In genomic region chr9:121213136-121213806, GRCh38 we compare ENCODE assay signal across 9 cellular contexts. TPM values are rescaled to one million over a fixed set of nuclear protein-coding genes. Genes with fewer than 3 reads are reported as not detected.
A peak's percentile ranks its signal among the peaks of the same experiment; 100 is the strongest.
DNase-seq lines count a peak whose midpoint lies in the region; ATAC-seq, FAIRE-seq and TF ChIP-seq lines count a peak whose summit lies in the region.
"Had no signal": no experiment of that assay in that cellular context is flagged by ENCODE, and none has a peak within 500 bp of the region (broad histone marks: within the 10 kb centered on the region; RNA-seq: fewer than 3 reads in every experiment).

No MANE protein-coding gene starts in this region.

- H3K27ac ChIP-seq in H1 (ENCODE audit: low read depth, low read length) (no peak overlapping the region), mesendoderm (ENCODE audit: low read depth, low read length) (no peak overlapping the region)

- H3K79me1 ChIP-seq in H1 (ENCODE audit: low read depth, low read length) (no peaks in the 10 kb centered on the region), mesendoderm (ENCODE audit: low read length) (no peaks in the 10 kb centered on the region)

- H3K23ac ChIP-seq in H1 (ENCODE audit: insufficient read length) (no peak overlapping the region), mesendoderm (ENCODE audit: low read length) (no peak overlapping the region)

- ATAC-seq in HG03439 (IDR thresholded peaks at IDR 0.05; ENCODE audit: unreplicated experiment) (peak; percentile 42), GM19035 (IDR thresholded peaks at IDR 0.05; ENCODE audit: unreplicated experiment) (no peak)
- ATAC-seq in activated CD8-positive, alpha-beta T cell treated with anti-CD3 and anti-CD28 coated beads, Interleukin-2, amount 10 ng/mL, durations not matched to agents 7 days and 5 days, result peak; percentile 70

- POLR2A ChIA-PET in activated CD8-positive, alpha-beta T cell treated with anti-CD3 and anti-CD28 coated beads, Interleukin-2, amount 10 ng/mL, durations not matched to agents 7 days and 5 days (lab: Charles Lee), result interaction anchor here (1.8 kb wide), 1 partner anchor 11 kb away, joined by 8 read pairs; the partner anchor contains the start of gene RAB14
- POLR2A ChIA-PET in H1 (lab: Charles Lee; ENCODE audit: partially characterized antibody), result interaction anchor here (0.7 to 1.3 kb wide), 2 partner anchors 55 to 61 kb away, joined by 3 to 5 read pairs; partner anchors contain the start of gene GSN

- no peaks in the 10 kb centered on the region for H3K79me2 ChIP-seq in H1 (ENCODE audit: control insufficient read depth in 1 of 2, insufficient read depth in 2 of 2, low read length in 2 of 2)
- no peaks in the 10 kb centered on the region for H3K79me2 ChIP-seq in mesendoderm (ENCODE audit: control insufficient read depth, insufficient read depth, low read length)

- H3K4me1 ChIP-seq in H1 (replicated peaks in 1 of 4; ENCODE audit: control insufficient read depth in 3 of 4, insufficient read depth in 4 of 4, low read length in 3 of 4) (peaks cover 0 to 6% (median 1%) of the 10 kb centered on the region in 4 experiments; a peak in 3 of 7 replicates), mesendoderm (ENCODE audit: control insufficient read depth, low read depth, low read length) (no peaks in the 10 kb centered on the region)

- DNase-seq in DMS114 treated with DMSO at 0.1 percent for 48 hours (lab: John Stamatoyannopoulos, UW; ENCODE audit: unreplicated experiment) (peak; percentile 70), NCI-H82 treated with DMSO at 0.1 percent for 48 hours (lab: John Stamatoyannopoulos, UW; ENCODE audit: unreplicated experiment) (peak; percentile 69), H1 (ENCODE audit: low read depth in 1 of 2, low spot score in 2 of 2) (peak; percentile 74 to 93), mesendoderm (peak; percentile 89)
- peak; percentile 77 for DNase-seq in activated CD8-positive, alpha-beta T cell treated with anti-CD3 and anti-CD28 coated beads, Interleukin-2, amount 10 ng/mL, durations not matched to agents 7 days and 5 days
- peak; percentile 17 for DNase-seq in stimulated activated CD8-positive, alpha-beta memory T cell treated with anti-CD3 and anti-CD28 coated beads, Interleukin-12 subunit alpha, Interleukin-12 subunit beta, amount 100 ng/mL, for 24 hours (ENCODE audit: extremely low read depth)

- 30% methylated on average over 9 of the region's 9 CpGs; no CpG with 5 or more reads in 1 of the 2 experiments for WGBS in H1 (ENCODE audit: extremely low coverage in 1 of 2, insufficient coverage in 1 of 2, insufficient read length in 1 of 2, insufficient replicate concordance in 2 of 2, low coverage in 1 of 2, low lambda C conversion rate in 2 of 2, missing lambda C conversion rate in 1 of 2), 2 experiments
- WGBS in mesendoderm (ENCODE audit: extremely low coverage, insufficient coverage, low lambda C conversion rate), result no CpG with 5 or more reads among the region's 9 CpGs

- H2BK20ac ChIP-seq in H1 (ENCODE audit: low read length), result peak overlapping the region; percentile 24

- CTCF ChIA-PET in activated CD8-positive, alpha-beta T cell treated with anti-CD3 and anti-CD28 coated beads, Interleukin-2, amount 10 ng/mL, durations not matched to agents 7 days and 5 days (lab: Charles Lee), result interaction anchor here (0.6 to 8.3 kb wide), 58 partner anchors 8 to 471 kb away, joined by 3 to 78 read pairs (median 4); partner anchors contain the start of genes GSN and RAB14
- CTCF ChIA-PET in H1 (lab: Charles Lee; ENCODE audit: partially characterized antibody), result interaction anchor here (0.6 to 5.4 kb wide), 47 partner anchors 9 to 412 kb away, joined by 3 to 70 read pairs (median 8); partner anchors contain the start of genes GSN and RAB14

- no peak for TF ChIP-seq POLR2A in H1 (IDR thresholded peaks at IDR 0.05; ENCODE audit: control extremely low read depth in 1 of 2, low read depth in 2 of 2, low read length in 2 of 2)

- no peak for TF ChIP-seq EP300 in H1 (IDR thresholded peaks at IDR 0.05; ENCODE audit: borderline replicate concordance in 1 of 2, low read depth in 2 of 2, low read length in 2 of 2)

- H3K56ac ChIP-seq in H1 (replicated peaks; ENCODE audit: insufficient read length, low read depth, low read length), result no peak overlapping the region
- peak overlapping the region; percentile 31 for H3K56ac ChIP-seq in mesendoderm (ENCODE audit: low read length)

- peaks cover 3% of the 10 kb centered on the region for H3K36me3 Mint-ChIP-seq in activated CD8-positive, alpha-beta T cell treated with anti-CD3 and anti-CD28 coated beads, Interleukin-2, amount 10 ng/mL, durations not matched to agents 7 days and 5 days (ENCODE audit: low read depth)

- H4K8ac ChIP-seq in H1 (ENCODE audit: extremely low read depth, insufficient read depth, low read length) (no peak overlapping the region), mesendoderm (ENCODE audit: low read depth, low read length) (no peak overlapping the region)

- no peaks in the 10 kb centered on the region for H3K9me3 Mint-ChIP-seq in activated CD8-positive, alpha-beta T cell treated with anti-CD3 and anti-CD28 coated beads, Interleukin-2, amount 10 ng/mL, durations not matched to agents 7 days and 5 days (ENCODE audit: insufficient read depth)

- H4K20me1 ChIP-seq in H1 (replicated peaks in 1 of 2; ENCODE audit: control insufficient read depth in 1 of 2, insufficient read depth in 2 of 2, low read length in 2 of 2), result no peaks in the 10 kb centered on the region

- H3K27me3 ChIP-seq in H1 (replicated peaks in 1 of 4; ENCODE audit: control insufficient read depth in 3 of 4, extremely low read depth in 1 of 4, insufficient read depth in 3 of 4, low read length in 3 of 4), result no peaks in the 10 kb centered on the region
- H3K27me3 ChIP-seq in mesendoderm (ENCODE audit: insufficient read depth, low read length, poor library complexity), result no peaks in the 10 kb centered on the region

- H2BK15ac ChIP-seq in H1 (ENCODE audit: low read length) (peak overlapping the region; percentile 8; the same call in 1 of the 2 replicates), mesendoderm (replicated peaks; ENCODE audit: low read depth) (no peak overlapping the region)

- FAIRE-seq in H1 (lab: Jason Lieb, UNC), result peak; percentile 83
- FAIRE-seq: colon had no signal

- H2AK5ac ChIP-seq in H1 (ENCODE audit: low read depth, low read length) (no peak overlapping the region), mesendoderm (ENCODE audit: low read length) (no peak overlapping the region)

- H4K5ac ChIP-seq in H1 (ENCODE audit: insufficient read length, low read depth, low read length) (no peak overlapping the region), mesendoderm (ENCODE audit: low read length) (no peak overlapping the region)

- peak; percentile 96 to 98 (median 98) for TF ChIP-seq CTCF in H1 (IDR thresholded peaks at IDR 0.05; ENCODE audit: control extremely low read depth in 1 of 3, insufficient read depth in 1 of 3, low read depth in 1 of 3, low read length in 3 of 3)

- H4K91ac ChIP-seq in H1 (replicated peaks; ENCODE audit: insufficient read length, low read length), result no peak overlapping the region

- peaks cover 22% of the 10 kb centered on the region for H3K4me1 Mint-ChIP-seq in activated CD8-positive, alpha-beta T cell treated with anti-CD3 and anti-CD28 coated beads, Interleukin-2, amount 10 ng/mL, durations not matched to agents 7 days and 5 days (ENCODE audit: low read depth)

- no peak overlapping the region for H3K27ac Mint-ChIP-seq in activated CD8-positive, alpha-beta T cell treated with anti-CD3 and anti-CD28 coated beads, Interleukin-2, amount 10 ng/mL, durations not matched to agents 7 days and 5 days

- H3K9ac ChIP-seq in H1 (replicated peaks in 1 of 4; ENCODE audit: extremely low read depth in 1 of 4, low read depth in 3 of 4, low read length in 3 of 4) (no peak overlapping the region), mesendoderm (ENCODE audit: low read length) (no peak overlapping the region)

- H2BK12ac ChIP-seq in H1 (ENCODE audit: low read depth, low read length), result peak overlapping the region; percentile 30; the same call in 1 of the 2 replicates

- no peak overlapping the region for H3K18ac ChIP-seq in H1 (ENCODE audit: extremely low read depth, low read length)
- H3K18ac ChIP-seq in mesendoderm (ENCODE audit: low read length), result peak overlapping the region; percentile 43

- no peak overlapping the region; the same call in 1 of the 2 replicates for H2AFZ ChIP-seq in H1 (ENCODE audit: low read length)

- no peak overlapping the region for H3K4ac ChIP-seq in H1 (replicated peaks; ENCODE audit: insufficient read length, low read depth, low read length)
- no peak overlapping the region for H3K4ac ChIP-seq in mesendoderm (ENCODE audit: low read depth, low read length)

- H3K36me3 ChIP-seq in H1 (ENCODE audit: control insufficient read depth in 2 of 4, insufficient read depth in 4 of 4, low read length in 3 of 4) (no peaks in the 10 kb centered on the region), mesendoderm (ENCODE audit: control insufficient read depth, insufficient read depth, low read length) (no peaks in the 10 kb centered on the region)

- no peak overlapping the region for H3K14ac ChIP-seq in H1 (ENCODE audit: insufficient read length)

- no peak overlapping the region for H2BK120ac ChIP-seq in H1 (replicated peaks; ENCODE audit: low read depth, low read length)
- H2BK120ac ChIP-seq in mesendoderm (ENCODE audit: low read depth, low read length), result no peak overlapping the region

- H3K27me3 Mint-ChIP-seq in activated CD8-positive, alpha-beta T cell treated with anti-CD3 and anti-CD28 coated beads, Interleukin-2, amount 10 ng/mL, durations not matched to agents 7 days and 5 days (ENCODE audit: low read depth), result no peaks in the 10 kb centered on the region

- H3K4me2 ChIP-seq in H1 (ENCODE audit: insufficient read depth in 1 of 2, low read depth in 2 of 2, low read length in 2 of 2) (no peak overlapping the region), mesendoderm (ENCODE audit: low read length) (no peak overlapping the region)

- H3K4me3 ChIP-seq in H1 (ENCODE audit: extremely low read depth in 1 of 4, insufficient read depth in 2 of 4, low read depth in 3 of 4, low read length in 4 of 4) (no peak overlapping the region), mesendoderm (ENCODE audit: low read length) (no peak overlapping the region)

- 0 out of 2 replicates have a peak, but pooled peaks cover 2% of the 10 kb centered on the region for H3K23me2 ChIP-seq in H1 (ENCODE audit: low read depth, low read length)

- peak; percentile 100 for TF ChIP-seq RAD21 in H1 (IDR thresholded peaks at IDR 0.05 in 1 of 2, conservative IDR thresholded peaks at IDR 0.05 in 1 of 2; ENCODE audit: low read depth in 2 of 2, low read length in 2 of 2)

- H3K9me3 ChIP-seq in H1 (ENCODE audit: insufficient read depth in 2 of 2, low read depth in 1 of 2, low read length in 1 of 2), result no peaks in the 10 kb centered on the region

- no peak overlapping the region for H3K4me3 Mint-ChIP-seq in activated CD8-positive, alpha-beta T cell treated with anti-CD3 and anti-CD28 coated beads, Interleukin-2, amount 10 ng/mL, durations not matched to agents 7 days and 5 days

- H2BK5ac ChIP-seq in H1 (ENCODE audit: low read depth, low read length), result no peak overlapping the region
- no peak overlapping the region for H2BK5ac ChIP-seq in mesendoderm (ENCODE audit: low read length)

RNA-seq across cellular contexts. Expression of gene RAB14, which starts 11.6 kb away (rescaled TPM):
- total RNA-seq in activated CD8-positive, alpha-beta T cell treated with anti-CD3 and anti-CD28 coated beads, Interleukin-2, amount 10 ng/mL, durations not matched to agents 7 days and 5 days, result 10 to 100 TPM; 56.7 to 68.2 TPM
- total RNA-seq in H1 (2021; fragmentation: NEBNext Ultra II Directional; extraction: Animal tissue kit (Norgen Biotek cat#: 25700)), result 41.6 and 44.8 TPM in 2 replicates
- polyA plus RNA-seq in H1 (2011; rRNA removed), result 6.0 and 9.1 TPM in 2 replicates
- 11.0 TPM for polyA plus RNA-seq in H1 (2011; cell fraction: cytosol; rRNA removed)
- polyA plus RNA-seq in H1 (2011; cell fraction: nucleus; rRNA removed), result 3.4 TPM
- 14.6 to 24.2 TPM (median 17.6 TPM) in 4 replicates for polyA plus RNA-seq in H1 (2012, experiment 1 of 2)
- polyA plus RNA-seq in H1 (2012, experiment 2 of 2), result 7.2 TPM
- 19.1 TPM for polyA plus RNA-seq in H1 (2013, experiment 1 of 2)
- 19.2 TPM for polyA plus RNA-seq in H1 (2013, experiment 2 of 2)
- 8.3 and 8.6 TPM in 2 replicates for polyA minus RNA-seq in H1 (2011; rRNA and poly(A)+ RNA removed)
- 9.4 TPM for polyA minus RNA-seq in H1 (2011; cell fraction: cytosol; rRNA and poly(A)+ RNA removed)
- 9.8 TPM for polyA minus RNA-seq in H1 (2011; cell fraction: nucleus; rRNA and poly(A)+ RNA removed)
- 26.2 TPM for polyA plus RNA-seq in mesendoderm (2013, experiment 1 of 2)
- polyA plus RNA-seq in mesendoderm (2013, experiment 2 of 2), result 25.9 TPM

RNA-seq across cellular contexts. Expression of gene GSN, which starts 54.7 kb away (rescaled TPM):
- 1 to 10 TPM; 4.0 to 4.2 TPM for total RNA-seq in activated CD8-positive, alpha-beta T cell treated with anti-CD3 and anti-CD28 coated beads, Interleukin-2, amount 10 ng/mL, durations not matched to agents 7 days and 5 days
- total RNA-seq in H1 (2021; fragmentation: NEBNext Ultra II Directional; extraction: Animal tissue kit (Norgen Biotek cat#: 25700)), result 49.7 and 52.3 TPM in 2 replicates
- 94.5 and 107 TPM in 2 replicates for polyA plus RNA-seq in H1 (2011; rRNA removed)
- polyA plus RNA-seq in H1 (2011; cell fraction: cytosol; rRNA removed), result 101 TPM
- polyA plus RNA-seq in H1 (2011; cell fraction: nucleus; rRNA removed), result 135 TPM
- 54.3 to 109 TPM (median 91.7 TPM) in 4 replicates for polyA plus RNA-seq in H1 (2012, experiment 1 of 2)
- polyA plus RNA-seq in H1 (2012, experiment 2 of 2), result 62.4 TPM
- polyA plus RNA-seq in H1 (2013, experiment 1 of 2), result 15.2 TPM
- 14.2 TPM for polyA plus RNA-seq in H1 (2013, experiment 2 of 2)
- polyA minus RNA-seq in H1 (2011; rRNA and poly(A)+ RNA removed), result 113 and 127 TPM in 2 replicates
- 70.7 TPM for polyA minus RNA-seq in H1 (2011; cell fraction: cytosol; rRNA and poly(A)+ RNA removed)
- polyA minus RNA-seq in H1 (2011; cell fraction: nucleus; rRNA and poly(A)+ RNA removed), result 53.4 TPM
- polyA plus RNA-seq in mesendoderm (2013, experiment 1 of 2), result 12.4 TPM
- 13.0 TPM for polyA plus RNA-seq in mesendoderm (2013, experiment 2 of 2)

Comparison
In these comparisons a context has a peak if more than half of its experiments do, and no peak if none do; other contexts are left out.
1. DNase-seq: peak in every context shown above with its lines; median percentile 89 in mesendoderm; 84 in H1; 77 in activated CD8-positive, alpha-beta T cell treated with anti-CD3 and anti-CD28 coated beads, Interleukin-2, amount 10 ng/mL, durations not matched to agents 7 days and 5 days; 70 in DMS114 treated with DMSO at 0.1 percent for 48 hours; 69 in NCI-H82 treated with DMSO at 0.1 percent for 48 hours; 17 in stimulated activated CD8-positive, alpha-beta memory T cell treated with anti-CD3 and anti-CD28 coated beads, Interleukin-12 subunit alpha, Interleukin-12 subunit beta, amount 100 ng/mL, for 24 hours.